ENCODE assay signal across 16 cellular contexts in the genomic region with DNA sequence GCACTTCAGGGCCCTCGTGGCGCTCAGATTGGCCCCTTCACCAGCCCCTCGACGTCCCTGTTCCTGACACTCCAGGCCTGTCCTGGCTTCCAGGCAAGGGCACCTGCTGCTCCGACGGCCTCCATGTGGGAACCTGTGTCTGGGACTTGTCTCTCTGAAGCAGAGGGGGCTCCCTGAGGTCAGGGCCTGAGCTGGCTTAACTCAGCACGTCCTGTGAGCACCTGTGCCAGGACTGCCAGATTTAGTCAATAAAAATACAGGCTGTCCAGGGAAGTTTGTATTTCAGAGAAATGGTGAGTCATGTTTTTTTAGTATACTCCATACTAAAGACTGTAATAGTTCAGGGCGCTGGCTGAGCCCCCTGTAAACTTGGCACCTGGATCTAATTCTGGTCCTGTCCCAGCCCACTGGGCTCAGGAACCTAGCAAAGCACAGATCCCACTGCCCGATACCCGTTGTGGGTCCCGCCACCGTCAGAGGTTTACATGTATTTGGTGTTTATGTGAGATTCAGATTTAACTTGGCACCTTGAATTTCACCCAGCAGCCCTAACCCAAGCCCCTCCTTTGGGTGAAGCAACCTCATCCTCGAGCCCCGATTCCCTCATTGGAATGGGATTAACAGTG.
A peak's percentile ranks its signal among the peaks of the same experiment; 100 is the strongest.
DNase-seq lines count a peak whose midpoint lies in the region; TF ChIP-seq lines count a peak whose summit lies in the region.
"Had no signal": no experiment of that assay in that cellular context is flagged by ENCODE, and none has a peak within 500 bp of the region (broad histone marks: within the 10 kb centered on the region; RNA-seq: fewer than 3 reads in every experiment).

No MANE protein-coding gene starts in this region.

- peak overlapping the region; percentile 92 for H3K27ac ChIP-seq in VCaP
- H3K27ac ChIP-seq: gastrocnemius medialis had no signal

- DNase-seq in HT-29 (ENCODE audit: low spot score) (peak; percentile 47), glomerular visceral epithelial cell (ENCODE audit: extremely low spot score) (peak; percentile 48), renal cortical epithelial cell (ENCODE audit: low read depth) (peak; percentile 76), BE2C (no peak), NCI-H446 (lab: John Stamatoyannopoulos, UW) (no peak), erythroblast (lab: John Stamatoyannopoulos, UW) (no peak)
- DNase-seq: activated CD4-positive, alpha-beta T cell treated with anti-CD3 and anti-CD28 coated beads for 36 hours; activated T-cell treated with anti-CD3 and anti-CD28 coated beads, Interleukin-2, amount 50 U/mL, for 72 hours; CD4-positive, alpha-beta memory T cell; gastrocnemius medialis; GF-D8; naive B cell; NCI-H2227 treated with DMSO at 0.1 percent for 48 hours; OCI-M1; stimulated activated naive CD4-positive, alpha-beta T cell treated with Interleukin-2 at 50 U/mL for 16 hours had no signal

- no peaks in the 10 kb centered on the region for H3K36me3 ChIP-seq in BE2C
- H3K36me3 ChIP-seq: gastrocnemius medialis had no signal

- no peak for TF ChIP-seq POLR2A in erythroblast (IDR thresholded peaks at IDR 0.05; ENCODE audit: low read length)

- H3K9me3 ChIP-seq in BE2C, result no peaks in the 10 kb centered on the region
- H3K9me3 ChIP-seq: gastrocnemius medialis had no signal

- no peaks in the 10 kb centered on the region for H3K4me1 ChIP-seq in BE2C
- H3K4me1 ChIP-seq: gastrocnemius medialis had no signal

- no peaks in the 10 kb centered on the region for H3K27me3 ChIP-seq in BE2C
- H3K27me3 ChIP-seq: gastrocnemius medialis had no signal

- no peak overlapping the region for H3K4me3 ChIP-seq in BE2C (ENCODE audit: low read depth, low read length)
- H3K4me3 ChIP-seq: gastrocnemius medialis had no signal

- TF ChIP-seq CTCF in VCaP (conservative IDR thresholded peaks at IDR 0.05), result no peak
- TF ChIP-seq CTCF in BE2C (IDR thresholded peaks at IDR 0.05; ENCODE audit: low read depth, low read length), result no peak

Comparison
In these comparisons a context has a peak if more than half of its experiments do, and no peak if none do; other contexts are left out.
1. DNase-seq: peak in HT-29 (single experiment), glomerular visceral epithelial cell (single experiment) and renal cortical epithelial cell (single experiment); none in BE2C (single experiment), NCI-H446 (0 of 2) and erythroblast (0 of 2).